In the genomic region with DNA sequence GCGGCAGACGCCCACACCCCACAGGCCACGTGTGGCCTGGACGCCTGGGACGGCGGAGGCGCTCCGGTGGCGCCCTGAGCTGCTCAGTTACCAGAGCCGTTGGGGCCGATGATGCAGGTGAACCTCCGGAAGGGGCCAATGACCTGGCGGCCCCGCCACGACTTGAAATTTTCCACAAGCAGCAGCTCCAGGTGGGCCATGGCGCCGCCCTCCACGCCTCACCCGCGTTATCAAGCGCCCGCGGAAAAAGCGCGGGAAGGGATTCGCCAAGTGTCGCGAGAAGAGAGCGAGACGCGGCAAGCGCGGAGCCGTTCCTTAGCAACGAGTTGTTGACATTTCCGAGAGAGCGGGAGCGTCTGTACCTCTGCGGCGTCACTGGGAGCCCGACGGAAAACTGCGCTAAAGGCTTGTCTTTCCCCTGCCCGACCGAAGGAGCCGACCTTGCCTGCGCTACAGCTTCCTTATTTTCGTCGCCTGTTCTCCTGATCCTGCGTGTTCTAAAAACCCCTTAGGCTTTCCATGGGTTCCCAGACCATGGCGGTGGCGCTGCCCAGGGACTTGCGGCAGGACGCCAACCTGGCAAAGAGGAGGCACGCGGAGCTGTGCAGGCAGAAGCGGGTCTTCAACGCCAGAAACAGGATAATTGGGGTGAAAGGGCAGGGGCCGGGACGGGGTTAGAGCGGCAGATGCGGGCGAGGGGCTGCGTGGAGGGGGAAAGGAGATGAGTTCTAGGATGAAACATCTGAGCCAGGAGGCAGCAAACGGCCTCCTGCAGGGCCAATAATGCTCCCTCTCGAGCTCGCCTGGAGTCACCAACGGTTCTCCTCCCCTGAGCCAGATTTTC, we compare ENCODE assay signal across 8 cellular contexts. TPM values are rescaled to one million over a fixed set of nuclear protein-coding genes. Genes with fewer than 3 reads are reported as not detected.
DNase-seq lines count a peak whose midpoint lies in the region; ATAC-seq and TF ChIP-seq lines count a peak whose summit lies in the region.

A gene with protein sequence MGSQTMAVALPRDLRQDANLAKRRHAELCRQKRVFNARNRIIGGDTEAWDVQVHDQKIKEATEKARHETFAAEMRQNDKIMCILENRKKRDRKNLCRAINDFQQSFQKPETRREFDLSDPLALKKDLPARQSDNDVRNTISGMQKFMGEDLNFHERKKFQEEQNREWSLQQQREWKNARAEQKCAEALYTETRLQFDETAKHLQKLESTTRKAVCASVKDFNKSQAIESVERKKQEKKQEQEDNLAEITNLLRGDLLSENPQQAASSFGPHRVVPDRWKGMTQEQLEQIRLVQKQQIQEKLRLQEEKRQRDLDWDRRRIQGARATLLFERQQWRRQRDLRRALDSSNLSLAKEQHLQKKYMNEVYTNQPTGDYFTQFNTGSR (plus strand): TSS at position 326 of the 844 bp plus-strand sequence. CDS start 194 bp downstream, at position 520.
A gene with protein sequence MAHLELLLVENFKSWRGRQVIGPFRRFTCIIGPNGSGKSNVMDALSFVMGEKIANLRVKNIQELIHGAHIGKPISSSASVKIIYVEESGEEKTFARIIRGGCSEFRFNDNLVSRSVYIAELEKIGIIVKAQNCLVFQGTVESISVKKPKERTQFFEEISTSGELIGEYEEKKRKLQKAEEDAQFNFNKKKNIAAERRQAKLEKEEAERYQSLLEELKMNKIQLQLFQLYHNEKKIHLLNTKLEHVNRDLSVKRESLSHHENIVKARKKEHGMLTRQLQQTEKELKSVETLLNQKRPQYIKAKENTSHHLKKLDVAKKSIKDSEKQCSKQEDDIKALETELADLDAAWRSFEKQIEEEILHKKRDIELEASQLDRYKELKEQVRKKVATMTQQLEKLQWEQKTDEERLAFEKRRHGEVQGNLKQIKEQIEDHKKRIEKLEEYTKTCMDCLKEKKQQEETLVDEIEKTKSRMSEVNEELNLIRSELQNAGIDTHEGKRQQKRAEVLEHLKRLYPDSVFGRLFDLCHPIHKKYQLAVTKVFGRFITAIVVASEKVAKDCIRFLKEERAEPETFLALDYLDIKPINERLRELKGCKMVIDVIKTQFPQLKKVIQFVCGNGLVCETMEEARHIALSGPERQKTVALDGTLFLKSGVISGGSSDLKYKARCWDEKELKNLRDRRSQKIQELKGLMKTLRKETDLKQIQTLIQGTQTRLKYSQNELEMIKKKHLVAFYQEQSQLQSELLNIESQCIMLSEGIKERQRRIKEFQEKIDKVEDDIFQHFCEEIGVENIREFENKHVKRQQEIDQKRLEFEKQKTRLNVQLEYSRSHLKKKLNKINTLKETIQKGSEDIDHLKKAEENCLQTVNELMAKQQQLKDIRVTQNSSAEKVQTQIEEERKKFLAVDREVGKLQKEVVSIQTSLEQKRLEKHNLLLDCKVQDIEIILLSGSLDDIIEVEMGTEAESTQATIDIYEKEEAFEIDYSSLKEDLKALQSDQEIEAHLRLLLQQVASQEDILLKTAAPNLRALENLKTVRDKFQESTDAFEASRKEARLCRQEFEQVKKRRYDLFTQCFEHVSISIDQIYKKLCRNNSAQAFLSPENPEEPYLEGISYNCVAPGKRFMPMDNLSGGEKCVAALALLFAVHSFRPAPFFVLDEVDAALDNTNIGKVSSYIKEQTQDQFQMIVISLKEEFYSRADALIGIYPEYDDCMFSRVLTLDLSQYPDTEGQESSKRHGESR (minus strand): TSS at position 232 of the 844 bp plus-strand sequence. CDS start 32 bp downstream, at position 200.

- ATAC-seq in activated CD8-positive, alpha-beta T cell treated with anti-CD3 and anti-CD28 coated beads for 36 hours, result peak; percentile 94
- ATAC-seq in GM21619 (IDR thresholded peaks at IDR 0.05; ENCODE audit: unreplicated experiment), result no peak

- DNase-seq in NCI-H187 (lab: John Stamatoyannopoulos, UW), result peak; percentile 19 to 47
- DNase-seq in NCI-H187 treated with DMSO at 0.1 percent for 48 hours (lab: John Stamatoyannopoulos, UW), result no peak
- DNase-seq in NCI-H2227 treated with DMSO at 0.1 percent for 48 hours (lab: John Stamatoyannopoulos, UW), result peak; percentile 76
- DNase-seq in activated CD8-positive, alpha-beta T cell treated with anti-CD3 and anti-CD28 coated beads for 36 hours, result peak; percentile 93
- DNase-seq in effector CD4-positive, alpha-beta T cell, result peak; percentile 80
- peak; percentile 61 to 85 for DNase-seq in lung microvascular endothelial cell (ENCODE audit: low read depth in 2 of 2)
- peak; percentile 79 to 84 for DNase-seq in stimulated activated CD4-positive, alpha-beta T cell treated with anti-CD3 and anti-CD28 coated beads, Interleukin-4, amount 100 ng/mL, for 4 hours

- H3K36me3 Mint-ChIP-seq in activated CD8-positive, alpha-beta T cell treated with anti-CD3 and anti-CD28 coated beads for 36 hours (ENCODE audit: low read depth), result peaks cover 17% of the 10 kb centered on the region

- peak within 1 kb of the TSS; percentile 76 for H3K4me3 Mint-ChIP-seq in activated CD8-positive, alpha-beta T cell treated with anti-CD3 and anti-CD28 coated beads for 36 hours

- CTCF ChIA-PET in activated CD8-positive, alpha-beta T cell treated with anti-CD3 and anti-CD28 coated beads for 36 hours (lab: Charles Lee), result no interaction called here

- H3K4me1 Mint-ChIP-seq in activated CD8-positive, alpha-beta T cell treated with anti-CD3 and anti-CD28 coated beads for 36 hours (ENCODE audit: low read depth), result peaks cover 9% of the 10 kb centered on the region

- H3K27me3 Mint-ChIP-seq in activated CD8-positive, alpha-beta T cell treated with anti-CD3 and anti-CD28 coated beads for 36 hours, result no peaks in the 10 kb centered on the region

- no peak for TF ChIP-seq CTCF in activated CD8-positive, alpha-beta T cell treated with anti-CD3 and anti-CD28 coated beads for 36 hours (IDR thresholded peaks at IDR 0.05)

- POLR2A ChIA-PET in activated CD8-positive, alpha-beta T cell treated with anti-CD3 and anti-CD28 coated beads for 36 hours (lab: Charles Lee), result interaction anchor here (0.6 to 2.5 kb wide), 17 partner anchors 8 to 107 kb away, joined by 3 to 12 read pairs (median 3); partner anchors contain the start of gene FAM118A

- intact Hi-C loops in activated CD8-positive, alpha-beta T cell treated with anti-CD3 and anti-CD28 coated beads for 36 hours (cut with micrococcal nuclease), result no loop called here

- H3K9me3 Mint-ChIP-seq in activated CD8-positive, alpha-beta T cell treated with anti-CD3 and anti-CD28 coated beads for 36 hours, result peaks cover 1% of the 10 kb centered on the region

- H3K27ac Mint-ChIP-seq in activated CD8-positive, alpha-beta T cell treated with anti-CD3 and anti-CD28 coated beads for 36 hours, result peak within 1 kb of the TSS; percentile 85

RNA-seq across cellular contexts. Expression of the first gene that starts in this region (rescaled TPM):
- total RNA-seq in activated CD8-positive, alpha-beta T cell treated with anti-CD3 and anti-CD28 coated beads for 36 hours, result 10 to 100 TPM in 1 of 2 experiments, 1 to 10 TPM in 1; 9.5 to 10.4 TPM
- total RNA-seq in lung microvascular endothelial cell, result 0.20 and 0.22 TPM in 2 replicates

RNA-seq across cellular contexts. Expression of the second gene that starts in this region (rescaled TPM):
- total RNA-seq in activated CD8-positive, alpha-beta T cell treated with anti-CD3 and anti-CD28 coated beads for 36 hours, result 1 to 10 TPM; 1.8 TPM
- total RNA-seq in lung microvascular endothelial cell, result not detected in 2 replicates

Comparison
In these comparisons a context has a peak if more than half of its experiments do, and no peak if none do; other contexts are left out.
1. Peak in DNase-seq in lung microvascular endothelial cell; RNA of the genes that start here not detected or under 1 TPM.